In genomic region chr2:66555511-66556324, GRCh38 we compare ENCODE assay signal across 9 cellular contexts.
A peak's percentile ranks its signal among the peaks of the same experiment; 100 is the strongest.
DNase-seq lines count a peak whose midpoint lies in the region; ATAC-seq, FAIRE-seq and TF ChIP-seq lines count a peak whose summit lies in the region.
"Had no signal": no experiment of that assay in that cellular context is flagged by ENCODE, and none has a peak within 500 bp of the region (broad histone marks: within the 10 kb centered on the region; RNA-seq: fewer than 3 reads in every experiment).

No MANE protein-coding gene starts in this region.

- TF ChIP-seq POLR2A in upper lobe of left lung (IDR thresholded peaks at IDR 0.05) (no peak), H54 (IDR thresholded peaks at IDR 0.05; ENCODE audit: low read depth, low read length) (no peak)

- H3K36me3 ChIP-seq in mesenchymal stem cell (ENCODE audit: control insufficient read depth in 1 of 2, insufficient read depth in 2 of 2, low read depth in 1 of 2, low read length in 2 of 2), result peaks cover 0 to 8% of the 10 kb centered on the region in 2 experiments
- H3K36me3 ChIP-seq in upper lobe of left lung, result no peaks in the 10 kb centered on the region

- peak overlapping the region; percentile 81 for H3K9ac ChIP-seq in mesenchymal stem cell (ENCODE audit: low read length)

- H3K18ac ChIP-seq in mesenchymal stem cell (ENCODE audit: low read depth in 1 of 2, low read length in 2 of 2), result no peak overlapping the region

- H3K27me3 Mint-ChIP-seq in activated CD4-positive, alpha-beta T cell treated with anti-CD3 and anti-CD28 coated beads for 36 hours, result peaks cover 7% of the 10 kb centered on the region

- no peaks in the 10 kb centered on the region for H3K27me3 ChIP-seq in mesenchymal stem cell (ENCODE audit: control insufficient read depth in 1 of 2, insufficient read depth in 1 of 2, low read length in 2 of 2)
- H3K27me3 ChIP-seq in upper lobe of left lung, result no peaks in the 10 kb centered on the region

- no peaks in the 10 kb centered on the region for H3K36me3 Mint-ChIP-seq in activated CD4-positive, alpha-beta T cell treated with anti-CD3 and anti-CD28 coated beads for 36 hours (ENCODE audit: low read depth)

- no peak overlapping the region for H2AK5ac ChIP-seq in mesenchymal stem cell (ENCODE audit: low read length, severe bottlenecking)

- DNase-seq in activated CD4-positive, alpha-beta T cell treated with anti-CD3 and anti-CD28 coated beads for 36 hours, result no peak
- no peak for DNase-seq in activated CD4-positive, alpha-beta T cell treated with anti-CD3 and anti-CD28 coated beads for 48 hours
- DNase-seq in choroid plexus epithelial cell (ENCODE audit: low read depth) (peak; percentile 45), mesenchymal stem cell (no peak), upper lobe of left lung (no peak), H54 (ENCODE audit: insufficient read length, low spot score) (no peak), germinal center (ENCODE audit: low spot score) (no peak)
- DNase-seq in activated effector memory CD4-positive, alpha-beta T cell treated with anti-CD3 and anti-CD28 coated beads, Interleukin-2, amount 50 U/mL, for 16 hours, result no peak
- DNase-seq: NK-92 treated with Interleukin-12 subunit alpha and Interleukin-12 subunit beta, amount 100 ng/mL, for 24 hours had no signal

- no peak overlapping the region for H3K27ac Mint-ChIP-seq in activated CD4-positive, alpha-beta T cell treated with anti-CD3 and anti-CD28 coated beads for 36 hours

- H2BK120ac ChIP-seq in mesenchymal stem cell (ENCODE audit: low read depth, low read length), result no peak overlapping the region

- H4K91ac ChIP-seq in mesenchymal stem cell (ENCODE audit: low read length), result no peak overlapping the region

- no peaks in the 10 kb centered on the region for H3K9me3 Mint-ChIP-seq in activated CD4-positive, alpha-beta T cell treated with anti-CD3 and anti-CD28 coated beads for 36 hours (ENCODE audit: low read depth)

- H3K9me3 ChIP-seq in mesenchymal stem cell (ENCODE audit: control insufficient read depth, low read length) (no peaks in the 10 kb centered on the region), upper lobe of left lung (no peaks in the 10 kb centered on the region)

- H3K4me1 Mint-ChIP-seq in activated CD4-positive, alpha-beta T cell treated with anti-CD3 and anti-CD28 coated beads for 36 hours, result no peaks in the 10 kb centered on the region

- TF ChIP-seq CTCF in choroid plexus epithelial cell (conservative IDR thresholded peaks at IDR 0.05; ENCODE audit: low read depth, low read length) (no peak), upper lobe of left lung (IDR thresholded peaks at IDR 0.05) (no peak)

- CTCF ChIA-PET in activated CD4-positive, alpha-beta T cell treated with anti-CD3 and anti-CD28 coated beads for 36 hours (lab: Charles Lee), result no interaction called here

- H3K4me3 ChIP-seq in choroid plexus epithelial cell (ENCODE audit: low read depth, low read length), result peak overlapping the region; percentile 11
- peak overlapping the region in 1 of 2 experiments; percentile 62 for H3K4me3 ChIP-seq in mesenchymal stem cell (ENCODE audit: insufficient read depth in 1 of 2, low read depth in 1 of 2, low read length in 2 of 2)
- peak overlapping the region in 2 of 4 donors; percentile 17 to 18 for H3K4me3 ChIP-seq in upper lobe of left lung

- H3K14ac ChIP-seq in mesenchymal stem cell (ENCODE audit: low read length in 2 of 2), result no peak overlapping the region

- H3K23ac ChIP-seq in mesenchymal stem cell (ENCODE audit: low read length in 2 of 2), result no peak overlapping the region

- H2BK15ac ChIP-seq in mesenchymal stem cell (ENCODE audit: low read depth, poor library complexity, severe bottlenecking), result no peak overlapping the region

- no peak overlapping the region for H4K8ac ChIP-seq in mesenchymal stem cell (ENCODE audit: low read length)

- POLR2A ChIA-PET in activated CD4-positive, alpha-beta T cell treated with anti-CD3 and anti-CD28 coated beads for 36 hours (lab: Charles Lee), result interaction anchor here (0.6 kb wide), 1 partner anchor 120 kb away, joined by 3 read pairs; no protein-coding TSS in a partner anchor

- no peaks in the 10 kb centered on the region for H3K79me1 ChIP-seq in mesenchymal stem cell (replicated peaks; ENCODE audit: low read length, poor library complexity, severe bottlenecking)

- peak overlapping the region; percentile 10 for H3K4me2 ChIP-seq in mesenchymal stem cell (ENCODE audit: low read length, poor library complexity, severe bottlenecking)

- intact Hi-C loops in activated CD4-positive, alpha-beta T cell treated with anti-CD3 and anti-CD28 coated beads for 36 hours (cut with DNase I, micrococcal nuclease), result no loop called here

- no peak for FAIRE-seq in H54 (lab: Jason Lieb, UNC)

- H2BK12ac ChIP-seq in mesenchymal stem cell (ENCODE audit: low read length in 2 of 2), result no peak overlapping the region

- TF ChIP-seq EP300 in upper lobe of left lung (IDR thresholded peaks at IDR 0.05), result no peak

- H2AFZ ChIP-seq in mesenchymal stem cell (ENCODE audit: low read depth, low read length), result no peak overlapping the region

- no peak overlapping the region for H3K4ac ChIP-seq in mesenchymal stem cell (ENCODE audit: low read depth in 1 of 2, low read length in 2 of 2)

- no peak overlapping the region for H2BK5ac ChIP-seq in mesenchymal stem cell (ENCODE audit: low read depth, low read length, poor library complexity, severe bottlenecking)

- no peak for ATAC-seq in activated CD4-positive, alpha-beta T cell treated with anti-CD3 and anti-CD28 coated beads for 36 hours
- ATAC-seq in upper lobe of left lung (ENCODE audit: low FRiP score in 2 of 2), result peak in 1 of 2 donors; percentile 46

- no peaks in the 10 kb centered on the region for H3K4me1 ChIP-seq in mesenchymal stem cell (ENCODE audit: control insufficient read depth, insufficient read depth, low read depth, low read length)
- H3K4me1 ChIP-seq in upper lobe of left lung, result peaks cover 21 to 32% (median 23%) of the 10 kb centered on the region in 4 donors

- H3K4me3 Mint-ChIP-seq in activated CD4-positive, alpha-beta T cell treated with anti-CD3 and anti-CD28 coated beads for 36 hours, result peak overlapping the region; percentile 28

- WGBS in mesenchymal stem cell, result 79% methylated on average over 12 of the region's 13 CpGs
- 5 to 6% methylated on average over 13 of the region's 13 CpGs for WGBS in upper lobe of left lung, 2 donors

- no peak overlapping the region for H3K27ac ChIP-seq in mesenchymal stem cell (ENCODE audit: low read length, poor library complexity, severe bottlenecking)
- H3K27ac ChIP-seq in upper lobe of left lung, result peak overlapping the region; percentile 16 to 80 (median 56)
